Comparison of ENCODE assay signal across 2 cellular contexts in genomic region chr15:70092462-70092850, GRCh38.
TF ChIP-seq lines count a peak whose summit lies in the region.

No MANE protein-coding gene starts in this region.

TF ChIP-seq in HEK293, 187 proteins besides CTCF, POLR2A, EP300 and RAD21 (continued from another document):
- TF ChIP-seq ZNF239 (tag by site-specific recombination; IDR thresholded peaks at IDR 0.05), result no peak
- no peak for TF ChIP-seq ZNF514 (tag by site-specific recombination; IDR thresholded peaks at IDR 0.05)

TF ChIP-seq in SK-N-SH, 30 proteins besides CTCF, POLR2A, EP300 and RAD21 (continued from another document):
- no peak for TF ChIP-seq REST (IDR thresholded peaks at IDR 0.05; ENCODE audit: low read depth, low read length)
- no peak for TF ChIP-seq GABPA (IDR thresholded peaks at IDR 0.05; ENCODE audit: low read depth)
- no peak for TF ChIP-seq GATA2 (CRISPR knock-in tag; IDR thresholded peaks at IDR 0.05)
- no peak for TF ChIP-seq USF2 (IDR thresholded peaks at IDR 0.05; ENCODE audit: borderline replicate concordance, low read depth, low read length)
- no peak for TF ChIP-seq JUND (IDR thresholded peaks at IDR 0.05)
- no peak for TF ChIP-seq SIN3A (IDR thresholded peaks at IDR 0.05; ENCODE audit: borderline replicate concordance, low read depth, low read length)
- no peak for TF ChIP-seq EZH2phosphoT487 (IDR thresholded peaks at IDR 0.05; ENCODE audit: borderline replicate concordance, low read depth)
- no peak for TF ChIP-seq TCF12 (IDR thresholded peaks at IDR 0.05)
- TF ChIP-seq FOXJ3 (CRISPR knock-in tag; IDR thresholded peaks at IDR 0.05), result no peak
- TF ChIP-seq SMC3 (IDR thresholded peaks at IDR 0.05; ENCODE audit: low read depth, low read length), result no peak
- no peak for TF ChIP-seq RXRA (IDR thresholded peaks at IDR 0.05; ENCODE audit: borderline replicate concordance, low read depth)
- no peak for TF ChIP-seq TAF1 (IDR thresholded peaks at IDR 0.05; ENCODE audit: borderline replicate concordance, low read depth, low read length)
- TF ChIP-seq CHD2 (IDR thresholded peaks at IDR 0.05; ENCODE audit: low read length, partially characterized antibody), result no peak
- TF ChIP-seq MXI1 (IDR thresholded peaks at IDR 0.05; ENCODE audit: low read depth, low read length), result no peak
